Comparison of ENCODE assay signal across 22 cellular contexts in genomic region chr6:38349795-38350194, GRCh38.
DNase-seq lines count a peak whose midpoint lies in the region; ATAC-seq and TF ChIP-seq lines count a peak whose summit lies in the region.
"Had no signal": no experiment of that assay in that cellular context is flagged by ENCODE, and none has a peak within 500 bp of the region (broad histone marks: within the 10 kb centered on the region; RNA-seq: fewer than 3 reads in every experiment).

No MANE protein-coding gene starts in this region.

- H3K27ac Mint-ChIP-seq in nephron progenitor cell, result peak overlapping the region; percentile 20
- H3K27ac Mint-ChIP-seq: activated naive CD4-positive, alpha-beta T cell treated with anti-CD3 and anti-CD28 coated beads for 36 hours; naive B cell; T-helper 1 cell treated with Interleukin-12 subunit alpha and Interleukin-12 subunit beta and Interleukin-4 antibody, amounts not matched to agents 30 μg/mL and 1 μg/mL, for 36 hours had no signal

- ATAC-seq in HG03571 (IDR thresholded peaks at IDR 0.05; ENCODE audit: unreplicated experiment) (no peak), GM18868 (IDR thresholded peaks at IDR 0.05; ENCODE audit: unreplicated experiment) (no peak)
- ATAC-seq: HepG2, left colon had no signal

- TF ChIP-seq EP300 in esophagus muscularis mucosa (IDR thresholded peaks at IDR 0.05), result no peak

- intact Hi-C loops in esophagus muscularis mucosa (cut with DNase I), result no loop called here

- H3K9me3 ChIP-seq in esophagus muscularis mucosa, result no peaks in the 10 kb centered on the region
- H3K9me3 ChIP-seq: BE2C, heart right ventricle, thoracic aorta had no signal

- DNase-seq in AG10803 (ENCODE audit: low read depth) (peak; percentile 91), RPMI7951 (ENCODE audit: low read depth) (peak; percentile 8), fibroblast of gingiva (ENCODE audit: low read depth) (peak; percentile 65), nephron progenitor cell (no peak), mesenteric fat pad (ENCODE audit: low spot score) (no peak), esophagus muscularis mucosa (ENCODE audit: extremely low spot score) (no peak)
- DNase-seq: activated CD4-positive, CD25-positive, alpha-beta regulatory T cell treated with anti-CD3 and anti-CD28 coated beads, Interleukin-2, amount 50 U/mL, for 72 hours; activated CD8-positive, alpha-beta memory T cell treated with anti-CD3 and anti-CD28 coated beads, Interleukin-2, amount 50 U/mL, for 4 hours; activated naive CD4-positive, alpha-beta T cell treated with anti-CD3 and anti-CD28 coated beads for 36 hours; BE2C; cerebellar nuclear complex; DMS 273 treated with DMSO at 0.1 percent for 48 hours; heart right ventricle; left colon; naive B cell; NCI-H69; stimulated activated CD4-positive, alpha-beta T cell treated with anti-CD3 and anti-CD28 coated beads, Interleukin-2, amount 100 ng/mL, for 24 hours had no signal

- H3K4me1 ChIP-seq in esophagus muscularis mucosa, result peaks cover 3 to 30% (median 25%) of the 10 kb centered on the region in 4 donors

- no peaks in the 10 kb centered on the region for H3K36me3 ChIP-seq in esophagus muscularis mucosa
- H3K36me3 ChIP-seq: BE2C, heart right ventricle, thoracic aorta had no signal

- no peaks in the 10 kb centered on the region for H3K36me3 Mint-ChIP-seq in nephron progenitor cell (ENCODE audit: low read depth)

- no peaks in the 10 kb centered on the region for H3K9me3 Mint-ChIP-seq in nephron progenitor cell
- H3K9me3 Mint-ChIP-seq: activated naive CD4-positive, alpha-beta T cell treated with anti-CD3 and anti-CD28 coated beads for 36 hours; naive B cell; T-helper 1 cell treated with Interleukin-12 subunit alpha and Interleukin-12 subunit beta and Interleukin-4 antibody, amounts not matched to agents 30 μg/mL and 1 μg/mL, for 36 hours had no signal

- no peak for TF ChIP-seq POLR2A in esophagus muscularis mucosa (IDR thresholded peaks at IDR 0.05; ENCODE audit: low read depth)

- peak overlapping the region in 2 of 4 donors; percentile 16 to 43 for H3K27ac ChIP-seq in esophagus muscularis mucosa (replicated peaks in 1 of 4)
- H3K27ac ChIP-seq: heart right ventricle, thoracic aorta had no signal

- no peak overlapping the region for H3K4me3 Mint-ChIP-seq in nephron progenitor cell
- H3K4me3 Mint-ChIP-seq: activated naive CD4-positive, alpha-beta T cell treated with anti-CD3 and anti-CD28 coated beads for 36 hours; naive B cell; T-helper 1 cell treated with Interleukin-12 subunit alpha and Interleukin-12 subunit beta and Interleukin-4 antibody, amounts not matched to agents 30 μg/mL and 1 μg/mL, for 36 hours had no signal

- H3K27me3 ChIP-seq in esophagus muscularis mucosa, result no peaks in the 10 kb centered on the region
- H3K27me3 ChIP-seq: BE2C, heart right ventricle had no signal

- H3K4me1 Mint-ChIP-seq in nephron progenitor cell, result peaks cover 9% of the 10 kb centered on the region

- 60% methylated on average over 3 of the region's 3 CpGs for WGBS in esophagus muscularis mucosa

- peaks cover 5% of the 10 kb centered on the region for H3K27me3 Mint-ChIP-seq in nephron progenitor cell (ENCODE audit: low read depth, poor library complexity)
- H3K27me3 Mint-ChIP-seq: naive B cell had no signal

- no peak for TF ChIP-seq CTCF in AG10803 (conservative IDR thresholded peaks at IDR 0.05; ENCODE audit: low read length)
- no peak for TF ChIP-seq CTCF in nephron progenitor cell (IDR thresholded peaks at IDR 0.05)
- no peak for TF ChIP-seq CTCF in esophagus muscularis mucosa (IDR thresholded peaks at IDR 0.05)

- no peak overlapping the region for H3K4me3 ChIP-seq in AG10803 (ENCODE audit: low read length)
- no peak overlapping the region for H3K4me3 ChIP-seq in esophagus muscularis mucosa
- H3K4me3 ChIP-seq: heart right ventricle, thoracic aorta had no signal

Comparison
In these comparisons a context has a peak if more than half of its experiments do, and no peak if none do; other contexts are left out.
1. DNase-seq: peak in AG10803 (single experiment), RPMI7951 (single experiment) and fibroblast of gingiva (single experiment); none in nephron progenitor cell (single experiment), mesenteric fat pad (single experiment) and esophagus muscularis mucosa (single experiment).